ENCODE assay signal across 23 cellular contexts in genomic region chr14:77273796-77274195, GRCh38. TPM values are rescaled to one million over a fixed set of nuclear protein-coding genes. Genes with fewer than 3 reads are reported as not detected.
"Had no signal": no experiment of that assay in that cellular context is flagged by ENCODE, and none has a peak within 500 bp of the region (broad histone marks: within the 10 kb centered on the region; RNA-seq: fewer than 3 reads in every experiment).

No MANE protein-coding gene starts in this region.

- H3K36me3 ChIP-seq: SJCRH30 had no signal

- H3K4me3 ChIP-seq: SJCRH30 had no signal

- DNase-seq: KBM-7, MV-4-11, NCI-H1048, NCI-H1105, NCI-H1417, NCI-H1436 treated with DMSO at 0.1 percent for 48 hours, NCI-H1694, NCI-H187 treated with DMSO at 0.1 percent for 48 hours, NCI-H2029 treated with DMSO at 0.1 percent for 48 hours, NCI-H2107, NCI-H2227 treated with DMSO at 0.1 percent for 48 hours, NCI-H446, NCI-H510A, NCI-H524 treated with DMSO at 0.1 percent for 48 hours, NCI-H69, NCI-H774, SHP77 treated with DMSO at 0.1 percent for 48 hours, SJCRH30 had no signal

- H3K27ac ChIP-seq: RWPE1, SJCRH30 had no signal

- ATAC-seq: SK-N-SH treated with all-trans-retinoic acid at 6 μM for 48 hours had no signal

- H3K9me3 ChIP-seq: SJCRH30 had no signal

- H3K27me3 ChIP-seq: SJCRH30 had no signal

RNA-seq across cellular contexts. Expression of gene NGB, which starts 2.8 kb away (rescaled TPM):
- total RNA-seq: HT-29, LHCN-M2, MCF 10A, SJCRH30 had no signal
